8 cellular contexts compared by ENCODE assay signal in the genomic region with DNA sequence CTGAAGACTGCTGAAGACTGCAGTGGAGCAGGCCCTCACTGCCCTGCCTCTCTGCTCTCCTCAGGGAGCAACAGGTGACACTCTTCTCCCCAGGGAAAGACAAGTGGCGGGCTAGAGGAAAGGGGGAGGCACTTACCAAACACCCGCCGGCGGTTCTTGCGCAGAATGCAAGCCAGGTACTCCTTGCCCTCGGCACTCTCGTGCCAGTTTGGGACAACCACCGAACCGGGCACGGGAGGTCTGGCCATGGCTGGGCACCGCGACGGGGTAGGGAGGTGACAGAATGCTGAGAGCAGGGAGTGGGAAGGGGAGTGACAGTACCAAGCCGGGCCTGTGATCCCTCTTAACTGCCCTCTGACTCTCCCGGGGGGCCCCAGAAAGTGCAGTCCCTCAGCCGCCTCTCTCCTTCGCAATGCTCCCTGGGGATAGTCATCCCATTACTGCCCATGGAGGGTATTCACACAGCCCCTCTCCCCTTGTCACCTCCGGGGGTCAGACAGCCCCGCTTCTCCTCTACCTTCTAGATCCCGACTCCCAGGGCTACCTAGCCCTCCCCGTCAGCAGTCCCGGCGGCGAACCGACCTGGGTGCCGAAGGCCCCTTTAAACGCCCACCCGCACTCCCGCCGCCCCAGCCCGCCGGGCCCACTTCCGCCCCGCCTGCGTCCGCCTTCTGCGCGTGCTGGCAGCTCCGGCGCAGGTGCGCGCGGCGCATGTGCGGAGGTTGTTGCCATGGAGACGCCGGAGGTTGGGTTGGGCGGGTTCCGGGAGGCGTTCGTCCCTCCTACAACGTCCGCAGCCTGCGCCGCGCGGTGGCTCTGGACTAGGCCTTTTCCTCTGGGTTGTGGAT. TPM values are rescaled to one million over a fixed set of nuclear protein-coding genes. Genes with fewer than 3 reads are reported as not detected.
DNase-seq lines count a peak whose midpoint lies in the region; ATAC-seq lines count a peak whose summit lies in the region.

CPLANE2 (minus strand) TSS at position 689 of the 848 bp plus-strand sequence; CDS start at position 248, 441 bp downstream.

- H3K4me3 ChIP-seq in HUES6 (ENCODE audit: low read depth, low read length): peak within 1 kb of the TSS; percentile 82
- peak within 1 kb of the TSS; percentile 63 for H3K4me3 ChIP-seq in NT2/D1 (ENCODE audit: insufficient read length, low read depth)
- H3K4me3 ChIP-seq in mononuclear cell (ENCODE audit: low read length): peak within 1 kb of the TSS; percentile 60

- no peaks in the 10 kb centered on the region for H3K27me3 ChIP-seq in HUES6 (ENCODE audit: control insufficient read depth, insufficient read depth, low read length)
- H3K27me3 ChIP-seq in NT2/D1 (ENCODE audit: insufficient read depth, insufficient read length): peaks cover 10% of the 10 kb centered on the region
- H3K27me3 ChIP-seq in mononuclear cell (ENCODE audit: insufficient read depth, low read length): no peaks in the 10 kb centered on the region

- peak; percentile 96 for DNase-seq in COR-L47 (lab: John Stamatoyannopoulos, UW)
- DNase-seq in NT2/D1 (ENCODE audit: low read depth, low spot score): peak; percentile 76
- DNase-seq in activated CD8-positive, alpha-beta memory T cell treated with anti-CD3 and anti-CD28 coated beads, Interleukin-2, amount 50 U/mL, for 48 hours: peak; percentile 99
- peak; percentile 95 for DNase-seq in epidermal melanocyte (ENCODE audit: insufficient read length, low spot score)
- peak; percentile 86 to 93 for DNase-seq in stimulated activated CD8-positive, alpha-beta memory T cell treated with anti-CD3 and anti-CD28 coated beads, Interleukin-4, amount 100 ng/mL, for 1 hour (ENCODE audit: low read depth in 2 of 2, low spot score in 1 of 2)

- H3K9ac ChIP-seq in HUES6 (ENCODE audit: low read length) (peak within 1 kb of the TSS; percentile 65), NT2/D1 (ENCODE audit: insufficient read length, low read depth) (peak within 1 kb of the TSS; percentile 79)

- H3K36me3 ChIP-seq in HUES6 (ENCODE audit: control insufficient read depth, insufficient read depth, low read length) (no peaks in the 10 kb centered on the region), NT2/D1 (ENCODE audit: insufficient read depth, insufficient read length, low read length) (no peaks in the 10 kb centered on the region)

- H3K9me3 ChIP-seq in HUES6 (ENCODE audit: control insufficient read depth, insufficient read depth, low read depth, low read length): no peaks in the 10 kb centered on the region
- H3K9me3 ChIP-seq in NT2/D1 (ENCODE audit: insufficient read depth, low read length): no peaks in the 10 kb centered on the region
- H3K9me3 ChIP-seq in mononuclear cell (ENCODE audit: low read depth, low read length): no peaks in the 10 kb centered on the region

- no peak within 1 kb of the TSS for H3K27ac ChIP-seq in HUES6 (ENCODE audit: low read depth, low read length)

- peaks cover 9% of the 10 kb centered on the region for H3K4me1 ChIP-seq in HUES6 (ENCODE audit: control insufficient read depth, insufficient read depth, low read length)
- peaks cover 6% of the 10 kb centered on the region for H3K4me1 ChIP-seq in NT2/D1 (ENCODE audit: insufficient read depth, insufficient read length)
- H3K4me1 ChIP-seq in mononuclear cell (ENCODE audit: insufficient read depth, low read length): peaks cover 20% of the 10 kb centered on the region

- peak; percentile 86 for ATAC-seq in GM21423 (IDR thresholded peaks at IDR 0.05; ENCODE audit: unreplicated experiment)

RNA-seq across cellular contexts. Expression of gene CPLANE2, which starts in this region (rescaled TPM):
- 1.8 TPM for total RNA-seq in mononuclear cell
